8 cellular contexts compared by ENCODE assay signal in genomic region chr16:21617592-21617991, GRCh38. TPM values are rescaled to one million over a fixed set of nuclear protein-coding genes. Genes with fewer than 3 reads are reported as not detected.
DNase-seq lines count a peak whose midpoint lies in the region; TF ChIP-seq lines count a peak whose summit lies in the region.
"Not testable (repeated sequence)": the region's sequence is repeated elsewhere in the genome, so short reads cannot be mapped to it uniquely, and the experiment has no call there.
"Had no signal": no experiment of that assay in that cellular context is flagged by ENCODE, and none has a peak within 500 bp of the region (broad histone marks: within the 10 kb centered on the region; RNA-seq: fewer than 3 reads in every experiment).

No MANE protein-coding gene starts in this region.

- H3K18ac ChIP-seq in mesenchymal stem cell (ENCODE audit: low read depth in 1 of 2, low read length in 2 of 2) = not testable (repeated sequence)

- peak overlapping the region in 1 of 4 donors; percentile 9 for H3K4me3 Mint-ChIP-seq in IgD-negative memory B cell
- not testable (repeated sequence) for H3K4me3 Mint-ChIP-seq in activated T-cell treated with anti-CD3 and anti-CD28 coated beads, Interleukin-2, amount 50 U/mL, for 24 hours; stimulated activated naive CD8-positive, alpha-beta T cell treated with anti-CD3 and anti-CD28 coated beads, Interleukin-15, Interleukin-2, amounts not matched to agents 100 ng/mL and 50 ng/mL, for 24 hours

- H3K79me2 ChIP-seq in DOHH2 (ENCODE audit: control insufficient read depth, low read length) (peaks cover 44% of the 10 kb centered on the region), PC-9 (ENCODE audit: low read depth) (peaks cover 84% of the 10 kb centered on the region)

- POLR2A ChIA-PET in PC-9 (lab: Charles Lee; ENCODE audit: unreplicated experiment) = interaction anchor here (0.7 kb wide), 1 partner anchor 1875 kb away, joined by 8 read pairs; no protein-coding TSS in a partner anchor

- BruUV-seq in PC-9 (replicated peaks; lab: Mats Ljungman, UMichigan) = not testable (repeated sequence)

- not testable (repeated sequence) for TF ChIP-seq CTCF in DOHH2 (IDR thresholded peaks at IDR 0.05; ENCODE audit: low read depth, low read length, poor library complexity, severe bottlenecking); PC-9 (conservative IDR thresholded peaks at IDR 0.05)

- not testable (repeated sequence) for H3K27me3 Mint-ChIP-seq in IgD-negative memory B cell; activated T-cell treated with anti-CD3 and anti-CD28 coated beads, Interleukin-2, amount 50 U/mL, for 24 hours; stimulated activated naive CD8-positive, alpha-beta T cell treated with anti-CD3 and anti-CD28 coated beads, Interleukin-15, Interleukin-2, amounts not matched to agents 100 ng/mL and 50 ng/mL, for 24 hours

- not testable (repeated sequence) for H2AK5ac ChIP-seq in mesenchymal stem cell (ENCODE audit: low read length, severe bottlenecking)

- H4K20me1 ChIP-seq in DOHH2 (ENCODE audit: control insufficient read depth, insufficient read depth, low read depth, low read length); PC-9 (ENCODE audit: insufficient read depth): not testable (repeated sequence)

- intact Hi-C loops in PC-9 (cut with micrococcal nuclease; ENCODE audit: unreplicated experiment) = not testable (repeated sequence)

- peaks cover 25% of the 10 kb centered on the region for H3K79me1 ChIP-seq in mesenchymal stem cell (replicated peaks; ENCODE audit: low read length, poor library complexity, severe bottlenecking)

- H3K4me2 ChIP-seq in DOHH2 (ENCODE audit: low read length) = peak overlapping the region; percentile 20; the same call in 1 of the 2 replicates
- not testable (repeated sequence) for H3K4me2 ChIP-seq in PC-9; mesenchymal stem cell (ENCODE audit: low read length, poor library complexity, severe bottlenecking)

- not testable (repeated sequence) for H2BK15ac ChIP-seq in mesenchymal stem cell (ENCODE audit: low read depth, poor library complexity, severe bottlenecking)

- H2AFZ ChIP-seq in PC-9; mesenchymal stem cell (ENCODE audit: low read depth, low read length): not testable (repeated sequence)

- not testable (repeated sequence) for H3K9me3 ChIP-seq in DOHH2 (ENCODE audit: control insufficient read depth, insufficient read depth, low read length); PC-9 (ENCODE audit: insufficient read depth, low read depth); mesenchymal stem cell (ENCODE audit: control insufficient read depth, low read length)

- H3K23ac ChIP-seq in mesenchymal stem cell (ENCODE audit: low read length in 2 of 2) = not testable (repeated sequence)

- WGBS in mesenchymal stem cell = 98% methylated on average over 3 of the region's 3 CpGs

- H4K91ac ChIP-seq in mesenchymal stem cell (ENCODE audit: low read length) = not testable (repeated sequence)

- CTCF ChIA-PET in PC-9 (lab: Charles Lee) = not testable (repeated sequence)

- 0 out of 2 replicates have a peak overlapping the region, but pooled peaks have one; percentile 6 for H3K4me3 ChIP-seq in DOHH2 (ENCODE audit: low read length)
- not testable (repeated sequence) for H3K4me3 ChIP-seq in PC-9; mesenchymal stem cell (ENCODE audit: insufficient read depth in 1 of 2, low read depth in 1 of 2, low read length in 2 of 2)

- not testable (repeated sequence) for H3K4ac ChIP-seq in mesenchymal stem cell (ENCODE audit: low read depth in 1 of 2, low read length in 2 of 2)

- not testable (repeated sequence) for H3K9me3 Mint-ChIP-seq in IgD-negative memory B cell; activated T-cell treated with anti-CD3 and anti-CD28 coated beads, Interleukin-2, amount 50 U/mL, for 24 hours; stimulated activated naive CD8-positive, alpha-beta T cell treated with anti-CD3 and anti-CD28 coated beads, Interleukin-15, Interleukin-2, amounts not matched to agents 100 ng/mL and 50 ng/mL, for 24 hours

- H3K27me3 ChIP-seq in DOHH2 (ENCODE audit: control insufficient read depth, low read length); PC-9 (ENCODE audit: insufficient read depth, low read depth); mesenchymal stem cell (ENCODE audit: control insufficient read depth in 1 of 2, insufficient read depth in 1 of 2, low read length in 2 of 2): not testable (repeated sequence)

- H3K14ac ChIP-seq in mesenchymal stem cell (ENCODE audit: low read length in 2 of 2) = not testable (repeated sequence)

- DNase-seq in MV-4-11 (lab: John Stamatoyannopoulos, UW) = peak; percentile 33
- DNase-seq in PC-9; activated T-cell treated with anti-CD3 and anti-CD28 coated beads, Interleukin-2, amount 50 U/mL, for 24 hours: not testable (repeated sequence)
- peak; percentile 37 for DNase-seq in mesenchymal stem cell

- H3K9me2 ChIP-seq in DOHH2 (replicated peaks; ENCODE audit: control insufficient read depth, low read length); PC-9 (ENCODE audit: insufficient read depth): not testable (repeated sequence)

- H2BK12ac ChIP-seq in mesenchymal stem cell (ENCODE audit: low read length in 2 of 2) = not testable (repeated sequence)

- H3F3A ChIP-seq in DOHH2 (ENCODE audit: control insufficient read depth, insufficient read depth) = not testable (repeated sequence)
- peaks cover 28% of the 10 kb centered on the region; the same call in 1 of the 2 replicates for H3F3A ChIP-seq in PC-9 (ENCODE audit: insufficient read depth, low read depth)

- H2BK120ac ChIP-seq in mesenchymal stem cell (ENCODE audit: low read depth, low read length) = not testable (repeated sequence)

- H3K27ac Mint-ChIP-seq in IgD-negative memory B cell = peak overlapping the region in 2 of 3 donors; percentile 41 to 58
- peak overlapping the region; percentile 6 for H3K27ac Mint-ChIP-seq in activated T-cell treated with anti-CD3 and anti-CD28 coated beads, Interleukin-2, amount 50 U/mL, for 24 hours
- H3K27ac Mint-ChIP-seq in stimulated activated naive CD8-positive, alpha-beta T cell treated with anti-CD3 and anti-CD28 coated beads, Interleukin-15, Interleukin-2, amounts not matched to agents 100 ng/mL and 50 ng/mL, for 24 hours = peak overlapping the region; percentile 45

- H3K36me3 Mint-ChIP-seq in IgD-negative memory B cell = not testable (repeated sequence)
- peaks cover 74% of the 10 kb centered on the region for H3K36me3 Mint-ChIP-seq in activated T-cell treated with anti-CD3 and anti-CD28 coated beads, Interleukin-2, amount 50 U/mL, for 24 hours (ENCODE audit: low read depth)
- peaks cover 46% of the 10 kb centered on the region for H3K36me3 Mint-ChIP-seq in stimulated activated naive CD8-positive, alpha-beta T cell treated with anti-CD3 and anti-CD28 coated beads, Interleukin-15, Interleukin-2, amounts not matched to agents 100 ng/mL and 50 ng/mL, for 24 hours (ENCODE audit: low read depth)

- H2BK5ac ChIP-seq in mesenchymal stem cell (ENCODE audit: low read depth, low read length, poor library complexity, severe bottlenecking) = not testable (repeated sequence)

- H3K36me3 ChIP-seq in DOHH2 (ENCODE audit: control insufficient read depth, low read length) = peaks cover 34% of the 10 kb centered on the region
- peaks cover 29% of the 10 kb centered on the region for H3K36me3 ChIP-seq in PC-9 (ENCODE audit: low read depth)
- peaks cover 0 to 56% of the 10 kb centered on the region in 2 experiments for H3K36me3 ChIP-seq in mesenchymal stem cell (ENCODE audit: control insufficient read depth in 1 of 2, insufficient read depth in 2 of 2, low read depth in 1 of 2, low read length in 2 of 2)

- not testable (repeated sequence) for H4K8ac ChIP-seq in mesenchymal stem cell (ENCODE audit: low read length)

- H3K4me1 Mint-ChIP-seq in IgD-negative memory B cell = peaks cover 20 to 37% (median 32%) of the 10 kb centered on the region in 3 donors
- peaks cover 62% of the 10 kb centered on the region for H3K4me1 Mint-ChIP-seq in activated T-cell treated with anti-CD3 and anti-CD28 coated beads, Interleukin-2, amount 50 U/mL, for 24 hours (ENCODE audit: low read depth)
- peaks cover 60% of the 10 kb centered on the region for H3K4me1 Mint-ChIP-seq in stimulated activated naive CD8-positive, alpha-beta T cell treated with anti-CD3 and anti-CD28 coated beads, Interleukin-15, Interleukin-2, amounts not matched to agents 100 ng/mL and 50 ng/mL, for 24 hours (ENCODE audit: low read depth)

- not testable (repeated sequence) for H3K9ac ChIP-seq in mesenchymal stem cell (ENCODE audit: low read length)

- H3K4me1 ChIP-seq in DOHH2 (ENCODE audit: control insufficient read depth, low read length) (peaks cover 28% of the 10 kb centered on the region), PC-9 (replicated peaks; ENCODE audit: insufficient read depth) (peaks cover 17% of the 10 kb centered on the region)
- not testable (repeated sequence) for H3K4me1 ChIP-seq in mesenchymal stem cell (ENCODE audit: control insufficient read depth, insufficient read depth, low read depth, low read length)

- not testable (repeated sequence) for H3K27ac ChIP-seq in DOHH2 (ENCODE audit: low read depth, low read length); mesenchymal stem cell (ENCODE audit: low read length, poor library complexity, severe bottlenecking)
- H3K27ac ChIP-seq in PC-9 = peak overlapping the region; percentile 29; the same call in 1 of the 2 replicates

RNA-seq across cellular contexts. Expression of gene METTL9, which starts 18.2 kb away (rescaled TPM):
- 78.5 TPM for polyA plus RNA-seq in IgD-negative memory B cell
- 136 and 151 TPM in 2 replicates for total RNA-seq in PC-9 (2021)
- 113 TPM for polyA plus RNA-seq in mesenchymal stem cell (2013, experiment 1 of 2)
- polyA plus RNA-seq in mesenchymal stem cell (2013, experiment 2 of 2) = 117 TPM

RNA-seq across cellular contexts. Expression of gene IGSF6, which starts 34.8 kb away (rescaled TPM):
- polyA plus RNA-seq in IgD-negative memory B cell = 0.31 TPM
- total RNA-seq in PC-9 (2021) = not detected in 2 replicates
- polyA plus RNA-seq in mesenchymal stem cell (2013, experiment 1 of 2) = not detected
- not detected for polyA plus RNA-seq in mesenchymal stem cell (2013, experiment 2 of 2)

RNA-seq across cellular contexts. Expression of gene OTOA, which starts 46.2 kb away (rescaled TPM):
- not detected for polyA plus RNA-seq in IgD-negative memory B cell
- total RNA-seq in PC-9 (2021) = not detected in 2 replicates
- polyA plus RNA-seq in mesenchymal stem cell (2013, experiment 1 of 2) = 0.01 TPM
- polyA plus RNA-seq in mesenchymal stem cell (2013, experiment 2 of 2) = 0.01 TPM
- total RNA-seq: Peyer's patch had no signal
